Comparison of ENCODE assay signal across 8 cellular contexts in the genomic region with DNA sequence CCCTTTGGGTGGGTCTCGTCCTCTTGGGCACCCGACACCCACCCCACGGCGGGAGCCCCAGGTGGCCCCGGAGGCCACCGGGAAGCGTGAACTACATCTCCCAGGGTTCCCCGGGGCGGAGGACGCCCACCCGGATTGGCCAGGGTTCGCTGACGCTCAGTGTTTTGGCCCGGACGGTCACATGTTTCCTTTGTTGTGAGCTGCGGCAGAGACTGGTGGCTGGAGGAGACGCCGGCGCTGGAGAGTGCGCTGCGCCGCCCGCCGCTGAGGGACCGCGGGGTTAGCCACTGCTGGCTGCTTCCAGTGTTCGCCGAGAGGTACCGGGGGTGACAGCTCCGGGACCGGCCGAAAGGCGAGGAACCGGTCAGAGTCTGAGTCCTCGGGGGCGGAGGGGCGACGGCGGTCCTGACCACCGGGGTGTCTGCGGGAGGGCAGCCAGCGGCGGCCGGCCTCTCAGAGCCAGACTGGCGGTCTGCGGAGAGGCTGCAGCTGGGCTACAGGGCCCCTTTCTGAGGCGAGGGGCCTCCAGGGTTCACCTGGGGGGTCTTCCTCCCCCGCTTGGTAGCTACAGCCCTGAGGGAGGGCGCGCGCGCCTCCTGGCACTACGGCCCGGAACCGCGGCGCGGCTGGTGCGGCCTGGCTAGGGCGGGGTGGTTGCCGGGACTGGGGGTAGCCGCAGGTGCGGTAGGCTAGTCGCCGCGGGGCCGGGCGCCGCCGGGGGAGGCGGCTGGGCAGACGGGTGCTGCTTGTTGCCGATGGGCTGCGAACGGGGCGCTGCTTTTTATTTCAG. TPM values are rescaled to one million over a fixed set of nuclear protein-coding genes. Genes with fewer than 3 reads are reported as not detected.
DNase-seq lines count a peak whose midpoint lies in the region; ATAC-seq, FAIRE-seq and TF ChIP-seq lines count a peak whose summit lies in the region.

A gene with protein sequence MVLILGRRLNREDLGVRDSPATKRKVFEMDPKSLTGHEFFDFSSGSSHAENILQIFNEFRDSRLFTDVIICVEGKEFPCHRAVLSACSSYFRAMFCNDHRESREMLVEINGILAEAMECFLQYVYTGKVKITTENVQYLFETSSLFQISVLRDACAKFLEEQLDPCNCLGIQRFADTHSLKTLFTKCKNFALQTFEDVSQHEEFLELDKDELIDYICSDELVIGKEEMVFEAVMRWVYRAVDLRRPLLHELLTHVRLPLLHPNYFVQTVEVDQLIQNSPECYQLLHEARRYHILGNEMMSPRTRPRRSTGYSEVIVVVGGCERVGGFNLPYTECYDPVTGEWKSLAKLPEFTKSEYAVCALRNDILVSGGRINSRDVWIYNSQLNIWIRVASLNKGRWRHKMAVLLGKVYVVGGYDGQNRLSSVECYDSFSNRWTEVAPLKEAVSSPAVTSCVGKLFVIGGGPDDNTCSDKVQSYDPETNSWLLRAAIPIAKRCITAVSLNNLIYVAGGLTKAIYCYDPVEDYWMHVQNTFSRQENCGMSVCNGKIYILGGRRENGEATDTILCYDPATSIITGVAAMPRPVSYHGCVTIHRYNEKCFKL (plus strand): TSS at position 193 of the 790 bp plus-strand sequence. CDS start 14,734 bp downstream, outside the sequence.

- H3K36me3 ChIP-seq in heart right ventricle (peaks cover 0 to 8% (median 0%) of the 10 kb centered on the region in 9 donors), upper lobe of right lung (no peaks in the 10 kb centered on the region)

- FAIRE-seq in GM12892 (lab: Jason Lieb, UNC): peak; percentile 96

- intact Hi-C loops in heart right ventricle (cut with DNase I): loop anchor here in 3 of 10 donors (2.0 to 5.0 kb wide), 4 partner anchors 53 to 133 kb away; a partner anchor contains a TSS
- intact Hi-C loops in posterior vena cava (cut with DNase I): no loop called here
- intact Hi-C loops in upper lobe of right lung (cut with DNase I): no loop called here

- H3K9me3 ChIP-seq in heart right ventricle (no peaks in the 10 kb centered on the region), upper lobe of right lung (no peaks in the 10 kb centered on the region)

- 0% methylated on average over 75 to 76 of the region's 76 CpGs for WGBS in heart right ventricle, 2 donors

- H3K27me3 ChIP-seq in heart right ventricle: no peaks in the 10 kb centered on the region
- no peaks in the 10 kb centered on the region for H3K27me3 ChIP-seq in upper lobe of right lung

- peaks cover 35 to 39% (median 38%) of the 10 kb centered on the region in 3 donors for H3K4me1 Mint-ChIP-seq in T-cell

- H3K9me3 Mint-ChIP-seq in T-cell: no peaks in the 10 kb centered on the region

- H3K4me3 Mint-ChIP-seq in T-cell: peak within 1 kb of the TSS; percentile 91 to 92 (median 91)

- peaks cover 11 to 44% (median 36%) of the 10 kb centered on the region in 9 donors for H3K4me1 ChIP-seq in heart right ventricle
- peaks cover 29% of the 10 kb centered on the region for H3K4me1 ChIP-seq in upper lobe of right lung

- ATAC-seq in HG02852 (IDR thresholded peaks at IDR 0.05; ENCODE audit: unreplicated experiment) (peak; percentile 83), T-cell (replicated peaks in 1 of 4) (peak; percentile 79 to 81 (median 80)), heart right ventricle (peak; percentile 89 to 96 (median 92)), upper lobe of right lung (peak; percentile 94)

- no peak for TF ChIP-seq CTCF in heart right ventricle (IDR thresholded peaks at IDR 0.05)
- TF ChIP-seq CTCF in upper lobe of right lung (IDR thresholded peaks at IDR 0.05): peak; percentile 7

- no peaks in the 10 kb centered on the region for H3K27me3 Mint-ChIP-seq in T-cell

- H3K27ac Mint-ChIP-seq in T-cell: peak within 1 kb of the TSS; percentile 93 to 94

- CTCF ChIA-PET in T-cell (lab: Charles Lee): interaction anchor here in 1 of 2 donors (0.6 to 1.4 kb wide), 9 partner anchors 26 to 451 kb away, joined by 3 to 6 read pairs (median 3); a partner anchor contains a TSS

- DNase-seq in GM12892 (ENCODE audit: insufficient read length) (peak; percentile 77), NCI-H1436 treated with DMSO at 0.1 percent for 48 hours (lab: John Stamatoyannopoulos, UW) (peak; percentile 71), T-cell (peak; percentile 78 to 91 (median 86)), amniotic epithelial cell (ENCODE audit: low read depth) (peak; percentile 91), heart right ventricle (peak; percentile 92 to 95), posterior vena cava (ENCODE audit: low spot score) (peak; percentile 97), upper lobe of right lung (peak; percentile 96)

- H3K4me3 ChIP-seq in heart right ventricle (peak within 1 kb of the TSS; percentile 71 to 100 (median 97)), upper lobe of right lung (peak within 1 kb of the TSS; percentile 100)

- peak within 1 kb of the TSS; percentile 92 to 100 (median 98) for H3K27ac ChIP-seq in heart right ventricle
- H3K27ac ChIP-seq in upper lobe of right lung: peak within 1 kb of the TSS; percentile 99

- TF ChIP-seq POLR2A in GM12892 (IDR thresholded peaks at IDR 0.05; ENCODE audit: low read depth, low read length): peak; percentile 56; the same call in 1 of the 2 replicates

- H3K36me3 Mint-ChIP-seq in T-cell: no peaks in the 10 kb centered on the region

- POLR2A ChIA-PET in T-cell (lab: Charles Lee): interaction anchor here (0.6 to 2.1 kb wide), 7 partner anchors 10 to 819 kb away, joined by 3 to 20 read pairs (median 6); a partner anchor contains a TSS

RNA-seq across cellular contexts. Expression of the gene that starts here (rescaled TPM):
- 5.8 TPM for polyA plus RNA-seq in GM12892 (2012; ENCODE audit: missing spikeins)
- 100 to 1,000 TPM in 3 of 5 donors, 10 to 100 TPM in 2; 83.3 to 145 (median 101) TPM for total RNA-seq in T-cell
- 100 to 1,000 TPM; 159 to 305 (median 259) TPM for total RNA-seq in heart right ventricle
- 10 to 100 TPM in 1 of 2 donors, 1 to 10 TPM in 1; 7.6 to 39.7 TPM for polyA plus RNA-seq in heart right ventricle
- total RNA-seq in posterior vena cava: 10 to 100 TPM; 33.3 to 35.5 TPM
- total RNA-seq in upper lobe of right lung: 82.8 TPM

Comparison
In these comparisons a context has a peak if more than half of its experiments do, and no peak if none do; other contexts are left out.
1. Peak in every context shown above with its lines: DNase-seq, ATAC-seq, H3K4me3 ChIP-seq and H3K27ac ChIP-seq.